2 cellular contexts compared by ENCODE assay signal in the genomic region with DNA sequence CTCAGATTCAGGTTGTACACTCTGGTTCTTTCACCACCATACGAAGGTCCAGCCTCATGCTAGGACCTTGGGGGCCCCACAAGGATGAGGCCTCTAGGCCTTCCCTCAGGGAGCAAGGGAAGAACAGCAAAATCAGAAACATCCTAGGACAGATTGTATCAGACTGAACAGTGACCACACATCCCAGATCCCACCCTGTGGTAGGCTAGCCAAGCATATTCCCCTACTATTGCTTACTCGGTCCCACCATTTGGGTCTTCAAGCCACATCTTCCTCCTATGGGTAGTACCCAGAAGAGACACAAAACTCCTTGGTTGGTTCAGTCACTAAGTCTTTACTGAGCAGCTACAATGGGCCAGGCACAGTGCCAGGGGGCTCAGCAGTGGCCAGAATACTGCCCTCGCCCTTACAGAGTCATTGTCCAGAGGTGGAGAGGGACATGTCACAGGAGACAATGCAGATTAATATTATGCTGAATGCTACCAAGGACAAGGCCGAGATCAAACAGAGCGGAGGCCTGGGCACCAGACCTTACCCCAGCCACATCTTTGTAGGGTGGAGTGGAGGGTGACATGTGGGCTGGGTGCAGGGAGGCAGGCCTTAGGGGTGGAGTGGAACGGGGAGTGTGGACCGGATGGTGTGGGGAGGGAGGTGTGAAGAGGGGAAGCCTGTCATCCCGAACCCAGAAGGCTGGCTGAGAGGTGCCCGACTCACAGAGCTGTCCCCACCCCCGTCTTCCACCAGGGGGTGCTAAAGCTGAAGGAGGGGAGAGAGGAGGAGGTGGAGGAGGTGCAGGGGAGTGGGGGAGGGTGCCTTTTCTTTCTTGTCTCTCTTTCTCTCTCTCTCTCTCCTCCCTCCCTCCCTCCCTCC.
TF ChIP-seq lines count a peak whose summit lies in the region.

No MANE protein-coding gene starts in this region.

TF ChIP-seq in PFSK-1, 5 proteins besides CTCF, POLR2A, EP300 and RAD21 (continued from another document):
- TF ChIP-seq, protein P1, sequence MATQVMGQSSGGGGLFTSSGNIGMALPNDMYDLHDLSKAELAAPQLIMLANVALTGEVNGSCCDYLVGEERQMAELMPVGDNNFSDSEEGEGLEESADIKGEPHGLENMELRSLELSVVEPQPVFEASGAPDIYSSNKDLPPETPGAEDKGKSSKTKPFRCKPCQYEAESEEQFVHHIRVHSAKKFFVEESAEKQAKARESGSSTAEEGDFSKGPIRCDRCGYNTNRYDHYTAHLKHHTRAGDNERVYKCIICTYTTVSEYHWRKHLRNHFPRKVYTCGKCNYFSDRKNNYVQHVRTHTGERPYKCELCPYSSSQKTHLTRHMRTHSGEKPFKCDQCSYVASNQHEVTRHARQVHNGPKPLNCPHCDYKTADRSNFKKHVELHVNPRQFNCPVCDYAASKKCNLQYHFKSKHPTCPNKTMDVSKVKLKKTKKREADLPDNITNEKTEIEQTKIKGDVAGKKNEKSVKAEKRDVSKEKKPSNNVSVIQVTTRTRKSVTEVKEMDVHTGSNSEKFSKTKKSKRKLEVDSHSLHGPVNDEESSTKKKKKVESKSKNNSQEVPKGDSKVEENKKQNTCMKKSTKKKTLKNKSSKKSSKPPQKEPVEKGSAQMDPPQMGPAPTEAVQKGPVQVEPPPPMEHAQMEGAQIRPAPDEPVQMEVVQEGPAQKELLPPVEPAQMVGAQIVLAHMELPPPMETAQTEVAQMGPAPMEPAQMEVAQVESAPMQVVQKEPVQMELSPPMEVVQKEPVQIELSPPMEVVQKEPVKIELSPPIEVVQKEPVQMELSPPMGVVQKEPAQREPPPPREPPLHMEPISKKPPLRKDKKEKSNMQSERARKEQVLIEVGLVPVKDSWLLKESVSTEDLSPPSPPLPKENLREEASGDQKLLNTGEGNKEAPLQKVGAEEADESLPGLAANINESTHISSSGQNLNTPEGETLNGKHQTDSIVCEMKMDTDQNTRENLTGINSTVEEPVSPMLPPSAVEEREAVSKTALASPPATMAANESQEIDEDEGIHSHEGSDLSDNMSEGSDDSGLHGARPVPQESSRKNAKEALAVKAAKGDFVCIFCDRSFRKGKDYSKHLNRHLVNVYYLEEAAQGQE (IDR thresholded peaks at IDR 0.05; ENCODE audit: insufficient read depth in 1 of 2, low read depth in 2 of 2, low read length in 2 of 2) = 0 out of 4 replicates have a peak, but pooled peaks of 1 of the 2 experiments have one; percentile 21
- TF ChIP-seq TAF1 (IDR thresholded peaks at IDR 0.05; ENCODE audit: borderline replicate concordance, insufficient read depth, low read length) (no peak), FOXP2 (optimal IDR thresholded peaks at IDR 0.05; ENCODE audit: borderline replicate concordance, extremely low read depth, extremely low read length, insufficient read depth) (no peak), SIN3A (IDR thresholded peaks at IDR 0.05; ENCODE audit: borderline replicate concordance, insufficient read depth, low read length) (0 out of 2 replicates have a peak, but pooled peaks have one; percentile 49)

TF ChIP-seq in neural cell, 6 proteins besides CTCF, POLR2A, EP300 and RAD21:
- TF ChIP-seq, protein P1 (IDR thresholded peaks at IDR 0.05; ENCODE audit: borderline replicate concordance) = no peak
- TF ChIP-seq POLR2AphosphoS5 (IDR thresholded peaks at IDR 0.05) (peak; percentile 10), EZH2 (IDR thresholded peaks at IDR 0.05; ENCODE audit: borderline replicate concordance, insufficient read depth, low read length, poor library complexity, severe bottlenecking) (no peak), MXI1 (conservative IDR thresholded peaks at IDR 0.05; ENCODE audit: poor library complexity, severe bottlenecking) (no peak), SMC3 (conservative IDR thresholded peaks at IDR 0.05; ENCODE audit: poor library complexity) (no peak), TAF1 (IDR thresholded peaks at IDR 0.05; ENCODE audit: low read depth) (no peak)
